19 cellular contexts compared by ENCODE assay signal in genomic region chr2:8630676-8631464, GRCh38. TPM values are rescaled to one million over a fixed set of nuclear protein-coding genes. Genes with fewer than 3 reads are reported as not detected.
DNase-seq lines count a peak whose midpoint lies in the region; ATAC-seq and TF ChIP-seq lines count a peak whose summit lies in the region.
"Had no signal": no experiment of that assay in that cellular context is flagged by ENCODE, and none has a peak within 500 bp of the region (broad histone marks: within the 10 kb centered on the region; RNA-seq: fewer than 3 reads in every experiment).

No MANE protein-coding gene starts in this region.

- H3K27ac Mint-ChIP-seq in natural killer cell treated with Interleukin-12 subunit alpha and Interleukin-12 subunit beta and Interleukin-15 and Interleukin-18, amount 100 ng/mL, for 72 hours = no peak overlapping the region
- H3K27ac Mint-ChIP-seq in natural killer cell = no peak overlapping the region
- no peak overlapping the region for H3K27ac Mint-ChIP-seq in mesothelial cell of epicardium
- H3K27ac Mint-ChIP-seq: CD4-positive, CD25-positive, alpha-beta regulatory T cell; H9 had no signal

- no peak overlapping the region for H3K4ac ChIP-seq in mesendoderm (ENCODE audit: low read depth, low read length)

- ATAC-seq in natural killer cell treated with Interleukin-12 subunit alpha and Interleukin-12 subunit beta and Interleukin-15 and Interleukin-18, amount 100 ng/mL, for 72 hours = no peak
- ATAC-seq in natural killer cell (no peak), GM18511 (IDR thresholded peaks at IDR 0.05; ENCODE audit: unreplicated experiment) (no peak)
- ATAC-seq: Right ventricle myocardium inferior had no signal

- no peak overlapping the region for H2BK5ac ChIP-seq in mesendoderm (ENCODE audit: low read length)

- no peaks in the 10 kb centered on the region for H3K79me2 ChIP-seq in mesendoderm (ENCODE audit: control insufficient read depth, insufficient read depth, low read length)

- H3K23ac ChIP-seq in mesendoderm (ENCODE audit: low read length) = no peak overlapping the region

- H3K9ac ChIP-seq in mesendoderm (ENCODE audit: low read length) = no peak overlapping the region

- H2BK120ac ChIP-seq in mesendoderm (ENCODE audit: low read depth, low read length) = no peak overlapping the region

- peak; percentile 49 for DNase-seq in natural killer cell treated with Interleukin-12 subunit alpha and Interleukin-12 subunit beta and Interleukin-15 and Interleukin-18, amount 100 ng/mL, for 72 hours (ENCODE audit: low spot score)
- DNase-seq in natural killer cell (no peak), WERI-Rb-1 (peak; percentile 66), mesendoderm (peak; percentile 54), kidney tubule cell (ENCODE audit: low spot score) (no peak), mesothelial cell of epicardium (ENCODE audit: low spot score in 2 of 2, unreplicated experiment in 2 of 2) (no peak)
- DNase-seq: AML-193, H9, KBM-7, NCI-H1436 treated with DMSO at 0.1 percent for 48 hours, NCI-H2029 treated with DMSO at 0.1 percent for 48 hours, NCI-H2171 treated with DMSO at 0.1 percent for 48 hours, NCI-H748 treated with DMSO at 0.1 percent for 48 hours, Peyer's patch had no signal

- intact Hi-C loops in natural killer cell (cut with micrococcal nuclease) = no loop called here

- peak overlapping the region; percentile 40 for H3K27ac ChIP-seq in WERI-Rb-1
- no peak overlapping the region for H3K27ac ChIP-seq in mesendoderm (ENCODE audit: low read depth, low read length)
- H3K27ac ChIP-seq: HL-60, Peyer's patch, SK-N-MC had no signal

- H3K9me3 Mint-ChIP-seq in natural killer cell treated with Interleukin-12 subunit alpha and Interleukin-12 subunit beta and Interleukin-15 and Interleukin-18, amount 100 ng/mL, for 72 hours = no peaks in the 10 kb centered on the region
- no peaks in the 10 kb centered on the region for H3K9me3 Mint-ChIP-seq in natural killer cell
- H3K9me3 Mint-ChIP-seq in mesothelial cell of epicardium = no peaks in the 10 kb centered on the region
- H3K9me3 Mint-ChIP-seq: CD4-positive, CD25-positive, alpha-beta regulatory T cell; H9 had no signal

- H2BK15ac ChIP-seq in mesendoderm (replicated peaks; ENCODE audit: low read depth) = no peak overlapping the region

- no peak overlapping the region for H4K5ac ChIP-seq in mesendoderm (ENCODE audit: low read length)

- peak overlapping the region; percentile 25 for H3K56ac ChIP-seq in mesendoderm (ENCODE audit: low read length)

- no peak overlapping the region for H3K4me3 ChIP-seq in WERI-Rb-1 (ENCODE audit: low read depth, low read length)
- H3K4me3 ChIP-seq in mesendoderm (ENCODE audit: low read length) = no peak overlapping the region
- H3K4me3 ChIP-seq: Peyer's patch, SK-N-MC had no signal

- no peak overlapping the region for H3K4me2 ChIP-seq in mesendoderm (ENCODE audit: low read length)

- no peaks in the 10 kb centered on the region for H3K36me3 ChIP-seq in WERI-Rb-1
- no peaks in the 10 kb centered on the region for H3K36me3 ChIP-seq in mesendoderm (ENCODE audit: control insufficient read depth, insufficient read depth, low read length)
- H3K36me3 ChIP-seq: Peyer's patch had no signal

- no peak overlapping the region for H3K4me3 Mint-ChIP-seq in natural killer cell treated with Interleukin-12 subunit alpha and Interleukin-12 subunit beta and Interleukin-15 and Interleukin-18, amount 100 ng/mL, for 72 hours
- H3K4me3 Mint-ChIP-seq in natural killer cell = no peak overlapping the region
- no peak overlapping the region for H3K4me3 Mint-ChIP-seq in mesothelial cell of epicardium
- H3K4me3 Mint-ChIP-seq: CD4-positive, CD25-positive, alpha-beta regulatory T cell; H9 had no signal

- no peak for TF ChIP-seq CTCF in natural killer cell (IDR thresholded peaks at IDR 0.05)
- no peak for TF ChIP-seq CTCF in WERI-Rb-1 (IDR thresholded peaks at IDR 0.05; ENCODE audit: low read depth, low read length)
- no peak for TF ChIP-seq CTCF in mesothelial cell of epicardium (IDR thresholded peaks at IDR 0.05; ENCODE audit: unreplicated experiment)

- H3K4me1 Mint-ChIP-seq in natural killer cell treated with Interleukin-12 subunit alpha and Interleukin-12 subunit beta and Interleukin-15 and Interleukin-18, amount 100 ng/mL, for 72 hours (ENCODE audit: low read depth in 2 of 2) = peaks cover 7 to 10% of the 10 kb centered on the region in 2 donors
- H3K4me1 Mint-ChIP-seq in natural killer cell (no peaks in the 10 kb centered on the region), mesothelial cell of epicardium (peaks cover 50% of the 10 kb centered on the region)

- H3K27me3 ChIP-seq in WERI-Rb-1 (ENCODE audit: insufficient read depth, low read depth, severe bottlenecking) (no peaks in the 10 kb centered on the region), mesendoderm (ENCODE audit: insufficient read depth, low read length, poor library complexity) (no peaks in the 10 kb centered on the region)
- H3K27me3 ChIP-seq: Peyer's patch had no signal

- H3K27me3 Mint-ChIP-seq in natural killer cell treated with Interleukin-12 subunit alpha and Interleukin-12 subunit beta and Interleukin-15 and Interleukin-18, amount 100 ng/mL, for 72 hours = no peaks in the 10 kb centered on the region
- H3K27me3 Mint-ChIP-seq in natural killer cell (ENCODE audit: low read depth in 2 of 2) = peaks cover 0 to 5% of the 10 kb centered on the region in 2 donors
- H3K27me3 Mint-ChIP-seq in mesothelial cell of epicardium (ENCODE audit: low read depth) = no peaks in the 10 kb centered on the region

- no peaks in the 10 kb centered on the region for H3K9me3 ChIP-seq in WERI-Rb-1 (ENCODE audit: severe bottlenecking)
- H3K9me3 ChIP-seq: Peyer's patch had no signal

- H3K18ac ChIP-seq in mesendoderm (ENCODE audit: low read length) = no peak overlapping the region

- H4K8ac ChIP-seq in mesendoderm (ENCODE audit: low read depth, low read length) = no peak overlapping the region

- H2AK5ac ChIP-seq in mesendoderm (ENCODE audit: low read length) = no peak overlapping the region

- WGBS in mesendoderm (ENCODE audit: extremely low coverage, insufficient coverage, low lambda C conversion rate) = no CpG with 5 or more reads among the region's 21 CpGs

- H3K36me3 Mint-ChIP-seq in natural killer cell treated with Interleukin-12 subunit alpha and Interleukin-12 subunit beta and Interleukin-15 and Interleukin-18, amount 100 ng/mL, for 72 hours = no peaks in the 10 kb centered on the region
- H3K36me3 Mint-ChIP-seq in natural killer cell (no peaks in the 10 kb centered on the region), mesothelial cell of epicardium (no peaks in the 10 kb centered on the region)
- H3K36me3 Mint-ChIP-seq: CD4-positive, CD25-positive, alpha-beta regulatory T cell had no signal

- no peaks in the 10 kb centered on the region for H3K4me1 ChIP-seq in mesendoderm (ENCODE audit: control insufficient read depth, low read depth, low read length)

- no peaks in the 10 kb centered on the region for H3K79me1 ChIP-seq in mesendoderm (ENCODE audit: low read length)

RNA-seq across cellular contexts. Expression of gene ID2, which starts 51.0 kb away (rescaled TPM):
- total RNA-seq in natural killer cell treated with Interleukin-12 subunit alpha and Interleukin-12 subunit beta and Interleukin-15 and Interleukin-18, amount 100 ng/mL, for 72 hours = 100 to 1,000 TPM; 247 to 279 TPM
- total RNA-seq in natural killer cell = 100 to 1,000 TPM; 185 to 209 (median 191) TPM
- 96.4 TPM for polyA plus RNA-seq in mesendoderm (2013, experiment 1 of 2)
- polyA plus RNA-seq in mesendoderm (2013, experiment 2 of 2) = 94.7 TPM
- total RNA-seq in mesothelial cell of epicardium = 231 to 240 TPM (median 239 TPM) in 3 replicates

Comparison
In these comparisons a context has a peak if more than half of its experiments do, and no peak if none do; other contexts are left out.
1. DNase-seq: peak in natural killer cell treated with Interleukin-12 subunit alpha and Interleukin-12 subunit beta and Interleukin-15 and Interleukin-18, amount 100 ng/mL, for 72 hours (single experiment), WERI-Rb-1 (single experiment) and mesendoderm (single experiment); none in natural killer cell (single experiment), kidney tubule cell (single experiment) and mesothelial cell of epicardium (0 of 2).